Comparison of ENCODE assay signal across 12 cellular contexts in the genomic region with DNA sequence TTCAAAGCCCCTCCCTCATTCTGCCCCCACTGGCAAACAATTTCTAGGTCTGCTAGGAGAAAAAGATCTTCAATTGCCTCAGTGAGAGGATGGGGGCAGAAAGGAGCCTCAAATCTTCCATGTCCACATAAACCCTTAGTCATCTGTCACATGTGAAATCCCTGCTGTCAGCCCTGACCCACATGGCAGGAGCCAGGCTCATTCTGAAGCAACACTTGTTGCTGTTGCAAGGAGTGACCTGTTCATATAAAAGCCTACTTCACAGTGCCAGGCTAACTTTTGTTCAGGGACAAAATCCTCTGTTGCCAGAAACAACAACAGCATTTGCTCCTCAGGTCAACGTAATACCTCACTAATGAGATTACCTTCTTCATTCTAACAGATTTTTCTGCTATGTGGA.
DNase-seq lines count a peak whose midpoint lies in the region; ATAC-seq and TF ChIP-seq lines count a peak whose summit lies in the region.
"Had no signal": no experiment of that assay in that cellular context is flagged by ENCODE, and none has a peak within 500 bp of the region (broad histone marks: within the 10 kb centered on the region; RNA-seq: fewer than 3 reads in every experiment).

No MANE protein-coding gene starts in this region.

- DNase-seq in H4 (ENCODE audit: low spot score): peak; percentile 29
- DNase-seq in SIG-M5 (lab: John Stamatoyannopoulos, UW): peak; percentile 48
- peak; percentile 12 for DNase-seq in fibroblast of the conjunctiva (ENCODE audit: low read depth)
- DNase-seq in retinal pigment epithelial cell (ENCODE audit: low read depth): peak; percentile 88
- DNase-seq in RPMI8226: no peak
- no peak for DNase-seq in T-cell
- DNase-seq: activated naive CD8-positive, alpha-beta T cell treated with anti-CD3 and anti-CD28 coated beads for 36 hours; islet precursor cell had no signal

- ATAC-seq in GM21529 (IDR thresholded peaks at IDR 0.05; ENCODE audit: unreplicated experiment): no peak
- no peak for ATAC-seq in T-cell (replicated peaks in 1 of 4)
- ATAC-seq in HG03095 (IDR thresholded peaks at IDR 0.05; ENCODE audit: unreplicated experiment): no peak

- no peak overlapping the region for H3K4me3 ChIP-seq in retinal pigment epithelial cell (ENCODE audit: low read length)
- H3K4me3 ChIP-seq: SK-N-MC had no signal

- POLR2A ChIA-PET in T-cell (lab: Charles Lee): no interaction called here

- CTCF ChIA-PET in T-cell (lab: Charles Lee): no interaction called here

- H3K36me3 Mint-ChIP-seq in T-cell: no peaks in the 10 kb centered on the region
- H3K36me3 Mint-ChIP-seq: activated naive CD8-positive, alpha-beta T cell treated with anti-CD3 and anti-CD28 coated beads for 36 hours; IgD-negative memory B cell had no signal

- no peaks in the 10 kb centered on the region for H3K9me3 Mint-ChIP-seq in T-cell
- H3K9me3 Mint-ChIP-seq: activated naive CD8-positive, alpha-beta T cell treated with anti-CD3 and anti-CD28 coated beads for 36 hours; IgD-negative memory B cell had no signal

- H3K27me3 Mint-ChIP-seq in T-cell: peaks cover 7 to 12% of the 10 kb centered on the region in 2 donors
- H3K27me3 Mint-ChIP-seq: IgD-negative memory B cell had no signal

- peak; percentile 32 for TF ChIP-seq CTCF in retinal pigment epithelial cell (conservative IDR thresholded peaks at IDR 0.05; ENCODE audit: low read depth, low read length)

- H3K4me3 Mint-ChIP-seq in T-cell: no peak overlapping the region
- H3K4me3 Mint-ChIP-seq: activated naive CD8-positive, alpha-beta T cell treated with anti-CD3 and anti-CD28 coated beads for 36 hours; IgD-negative memory B cell had no signal

- H3K4me1 Mint-ChIP-seq in T-cell: peaks cover 0 to 2% (median 0%) of the 10 kb centered on the region in 3 donors
- H3K4me1 Mint-ChIP-seq: activated naive CD8-positive, alpha-beta T cell treated with anti-CD3 and anti-CD28 coated beads for 36 hours; IgD-negative memory B cell had no signal

- H3K27ac Mint-ChIP-seq in T-cell: no peak overlapping the region
- H3K27ac Mint-ChIP-seq: activated naive CD8-positive, alpha-beta T cell treated with anti-CD3 and anti-CD28 coated beads for 36 hours; IgD-negative memory B cell had no signal

Comparison
In these comparisons a context has a peak if more than half of its experiments do, and no peak if none do; other contexts are left out.
1. DNase-seq: peak in H4 (single experiment), SIG-M5 (single experiment), fibroblast of the conjunctiva (single experiment) and retinal pigment epithelial cell (single experiment); none in RPMI8226 (single experiment) and T-cell (0 of 34).